ENCODE assay signal across 13 cellular contexts in genomic region chr3:177753498-177754155, GRCh38.
DNase-seq lines count a peak whose midpoint lies in the region; ATAC-seq and TF ChIP-seq lines count a peak whose summit lies in the region.
"Had no signal": no experiment of that assay in that cellular context is flagged by ENCODE, and none has a peak within 500 bp of the region (broad histone marks: within the 10 kb centered on the region; RNA-seq: fewer than 3 reads in every experiment).

No MANE protein-coding gene starts in this region.

- no peak overlapping the region for H3K4me2 ChIP-seq in MM.1S (ENCODE audit: low read depth, low read length)

- no peak overlapping the region for H2AFZ ChIP-seq in MM.1S (ENCODE audit: low read length)

- H3K4me1 ChIP-seq in mucosa of descending colon (ENCODE audit: low read depth) = no peaks in the 10 kb centered on the region
- H3K4me1 ChIP-seq in tibial artery = peaks cover 0 to 29% (median 9%) of the 10 kb centered on the region in 4 donors
- no peaks in the 10 kb centered on the region for H3K4me1 ChIP-seq in MM.1S (ENCODE audit: low read length)

- H3K9me3 ChIP-seq in mucosa of descending colon (no peaks in the 10 kb centered on the region), tibial artery (no peaks in the 10 kb centered on the region), MM.1S (replicated peaks; ENCODE audit: insufficient read depth, low read length) (no peaks in the 10 kb centered on the region)

- intact Hi-C loops in mucosa of descending colon (cut with DNase I, micrococcal nuclease) (no loop called here), tibial artery (cut with DNase I; ENCODE audit: low total_unique reads) (no loop called here), posterior vena cava (cut with DNase I) (no loop called here)

- H3K4me3 ChIP-seq in epithelial cell of esophagus (ENCODE audit: low read length) = no peak overlapping the region
- H3K4me3 ChIP-seq in mucosa of descending colon = no peak overlapping the region
- no peak overlapping the region for H3K4me3 ChIP-seq in tibial artery
- no peak overlapping the region for H3K4me3 ChIP-seq in MM.1S (ENCODE audit: low read length)

- ATAC-seq in mucosa of descending colon = peak; percentile 40
- ATAC-seq in HG03108 (IDR thresholded peaks at IDR 0.05; ENCODE audit: unreplicated experiment) = no peak
- ATAC-seq: activated CD8-positive, alpha-beta T cell treated with anti-CD3 and anti-CD28 coated beads, Interleukin-2, amount 10 ng/mL, durations not matched to agents 7 days and 5 days; naive thymus-derived CD8-positive, alpha-beta T cell had no signal

- no peaks in the 10 kb centered on the region for H3K36me3 ChIP-seq in mucosa of descending colon (ENCODE audit: low read depth)
- H3K36me3 ChIP-seq in tibial artery = no peaks in the 10 kb centered on the region
- no peaks in the 10 kb centered on the region for H3K36me3 ChIP-seq in MM.1S (replicated peaks; ENCODE audit: insufficient read depth, low read length)

- H3K9me2 ChIP-seq in MM.1S (replicated peaks; ENCODE audit: insufficient read depth, low read length) = no peaks in the 10 kb centered on the region

- no peak overlapping the region for H3K9ac ChIP-seq in MM.1S (ENCODE audit: low read length)

- DNase-seq in activated CD4-positive, alpha-beta T cell treated with anti-CD3 and anti-CD28 coated beads for 48 hours = peak; percentile 6
- no peak for DNase-seq in activated CD4-positive, alpha-beta T cell treated with anti-CD3 and anti-CD28 coated beads, Interleukin-2, amount 50 U/mL, for 4 hours
- peak; percentile 25 for DNase-seq in epithelial cell of esophagus (ENCODE audit: low read depth)
- peak in 1 of 3 donors; percentile 25 for DNase-seq in mucosa of descending colon
- peak in 1 of 2 donors; percentile 45 for DNase-seq in tibial artery
- DNase-seq in MM.1S = no peak
- DNase-seq in posterior vena cava (ENCODE audit: low spot score) = no peak
- DNase-seq: activated CD8-positive, alpha-beta T cell treated with anti-CD3 and anti-CD28 coated beads, Interleukin-2, amount 10 ng/mL, durations not matched to agents 7 days and 5 days; naive thymus-derived CD8-positive, alpha-beta T cell; NCI-H146; NK-92 treated with Interleukin-12 subunit alpha and Interleukin-12 subunit beta, amount 100 ng/mL, for 24 hours; stimulated activated CD4-positive, alpha-beta T cell treated with anti-CD3 and anti-CD28 coated beads, Interleukin-1b, Interleukin-23, amount 100 ng/mL, for 48 hours had no signal

- H3K79me2 ChIP-seq in MM.1S (ENCODE audit: low read length) = no peaks in the 10 kb centered on the region

- no peaks in the 10 kb centered on the region for H3F3A ChIP-seq in MM.1S (ENCODE audit: insufficient read depth, low read length)

- TF ChIP-seq CTCF in epithelial cell of esophagus (IDR thresholded peaks at IDR 0.05; ENCODE audit: insufficient read depth, low read depth, low read length, missing control alignments) = no peak
- no peak for TF ChIP-seq CTCF in mucosa of descending colon (IDR thresholded peaks at IDR 0.05)
- no peak for TF ChIP-seq CTCF in tibial artery (IDR thresholded peaks at IDR 0.05)
- no peak for TF ChIP-seq CTCF in MM.1S (IDR thresholded peaks at IDR 0.05; ENCODE audit: low read length)

- peak overlapping the region; percentile 45 to 49 for H3K27ac ChIP-seq in tibial artery
- H3K27ac ChIP-seq in MM.1S (ENCODE audit: low read length) = no peak overlapping the region

- no peaks in the 10 kb centered on the region for H3K27me3 ChIP-seq in tibial artery
- H3K27me3 ChIP-seq in MM.1S (replicated peaks; ENCODE audit: insufficient read depth, low read length) = no peaks in the 10 kb centered on the region

- H4K20me1 ChIP-seq in MM.1S (ENCODE audit: insufficient read depth, low read length) = no peaks in the 10 kb centered on the region

Comparison
In these comparisons a context has a peak if more than half of its experiments do, and no peak if none do; other contexts are left out.
1. DNase-seq: peak in activated CD4-positive, alpha-beta T cell treated with anti-CD3 and anti-CD28 coated beads for 48 hours (single experiment) and epithelial cell of esophagus (single experiment); none in activated CD4-positive, alpha-beta T cell treated with anti-CD3 and anti-CD28 coated beads, Interleukin-2, amount 50 U/mL, for 4 hours (0 of 2), MM.1S (single experiment) and posterior vena cava (single experiment).